ENCODE assay signal across 12 cellular contexts in genomic region chr3:102979682-102980378, GRCh38.
DNase-seq lines count a peak whose midpoint lies in the region; ATAC-seq, FAIRE-seq and TF ChIP-seq lines count a peak whose summit lies in the region.
"Had no signal": no experiment of that assay in that cellular context is flagged by ENCODE, and none has a peak within 500 bp of the region (broad histone marks: within the 10 kb centered on the region; RNA-seq: fewer than 3 reads in every experiment).

No MANE protein-coding gene starts in this region.

- H3K36me3 Mint-ChIP-seq in CD4-positive, alpha-beta memory T cell = no peaks in the 10 kb centered on the region
- H3K36me3 Mint-ChIP-seq: natural killer cell treated with Interleukin-12 subunit alpha and Interleukin-12 subunit beta and Interleukin-15 and Interleukin-18, amount 100 ng/mL, for 72 hours had no signal

- H3K9ac ChIP-seq in HepG2 (ENCODE audit: insufficient read depth, low read depth, low read length) (no peak overlapping the region), endothelial cell of umbilical vein (replicated peaks; ENCODE audit: extremely low read depth, insufficient read depth, low read length) (no peak overlapping the region), muscle layer of colon (ENCODE audit: low read length) (no peak overlapping the region)

- TF ChIP-seq EP300 in HepG2 (IDR thresholded peaks at IDR 0.05; ENCODE audit: low read depth in 2 of 2, low read length in 2 of 2) (no peak), HepG2 (CRISPR knock-in tag; IDR thresholded peaks at IDR 0.05; ENCODE audit: borderline replicate concordance) (no peak)

- H3K27ac Mint-ChIP-seq in CD4-positive, alpha-beta memory T cell = no peak overlapping the region
- H3K27ac Mint-ChIP-seq: natural killer cell treated with Interleukin-12 subunit alpha and Interleukin-12 subunit beta and Interleukin-15 and Interleukin-18, amount 100 ng/mL, for 72 hours had no signal

- H3K36me3 ChIP-seq in right lobe of liver (no peaks in the 10 kb centered on the region), HepG2 (replicated peaks in 1 of 2; ENCODE audit: control insufficient read depth in 1 of 2, insufficient read depth in 2 of 2, low read length in 2 of 2) (no peaks in the 10 kb centered on the region), endothelial cell of umbilical vein (ENCODE audit: control insufficient read depth in 2 of 2, extremely low read depth in 1 of 2, insufficient read depth in 2 of 2, low read length in 2 of 2) (no peaks in the 10 kb centered on the region), muscle layer of colon (ENCODE audit: insufficient read depth, low read length) (no peaks in the 10 kb centered on the region)
- no peaks in the 10 kb centered on the region for H3K36me3 ChIP-seq in CD4-positive, alpha-beta memory T cell (ENCODE audit: insufficient read depth, low read length)

- in situ Hi-C loops in HepG2 (cut with HindIII; ENCODE audit: extremely low pct_ligation_motif_present, low pct_unique_long_range_greater_than_20kb) = no loop called here

- CTCF ChIA-PET in HepG2 (lab: Yijun Ruan, JAX; ENCODE audit: low intra/inter-chr PET ratio, low total read pairs) (no interaction called here), endothelial cell of umbilical vein (lab: Charles Lee) (no interaction called here)
- CTCF ChIA-PET in CD4-positive, alpha-beta memory T cell (lab: Charles Lee; ENCODE audit: partially characterized antibody) = no interaction called here

- H3K79me2 ChIP-seq in HepG2 (ENCODE audit: insufficient read depth, low read length) (no peaks in the 10 kb centered on the region), endothelial cell of umbilical vein (ENCODE audit: control insufficient read depth, insufficient read depth, low read length) (no peaks in the 10 kb centered on the region)

- H3K4me2 ChIP-seq in HepG2 (ENCODE audit: low read depth, low read length) (no peak overlapping the region), endothelial cell of umbilical vein (ENCODE audit: insufficient read depth, low read length) (no peak overlapping the region)

- no peaks in the 10 kb centered on the region for H4K20me1 ChIP-seq in HepG2 (ENCODE audit: insufficient read depth, low read length)
- no peaks in the 10 kb centered on the region for H4K20me1 ChIP-seq in endothelial cell of umbilical vein (replicated peaks; ENCODE audit: control insufficient read depth, extremely low read depth, insufficient read depth, low read length)

- H3K9me3 ChIP-seq in right lobe of liver (no peaks in the 10 kb centered on the region), HepG2 (ENCODE audit: low read length) (peaks cover 39% of the 10 kb centered on the region), endothelial cell of umbilical vein (replicated peaks; ENCODE audit: control insufficient read depth, insufficient read depth, low read length) (peaks cover 2% of the 10 kb centered on the region), muscle layer of colon (ENCODE audit: low read length) (no peaks in the 10 kb centered on the region)
- H3K9me3 ChIP-seq in CD4-positive, alpha-beta memory T cell (ENCODE audit: control insufficient read depth in 1 of 2, low read length in 2 of 2) = no peaks in the 10 kb centered on the region

- no peak overlapping the region for H3K27ac ChIP-seq in right lobe of liver
- H3K27ac ChIP-seq in HepG2 (ENCODE audit: extremely low read length, insufficient read depth, low read length) = no peak overlapping the region
- H3K27ac ChIP-seq in endothelial cell of umbilical vein (ENCODE audit: insufficient read depth, low read depth, low read length) = no peak overlapping the region
- H3K27ac ChIP-seq in muscle layer of colon (ENCODE audit: low read depth, low read length) = peak overlapping the region; percentile 47
- H3K27ac ChIP-seq in CD4-positive, alpha-beta memory T cell (ENCODE audit: low read depth, low read length) = no peak overlapping the region
- H3K27ac ChIP-seq: 22Rv1 had no signal

- dilution Hi-C loops in endothelial cell of umbilical vein (cut with MboI; ENCODE audit: extremely low pct_ligation_motif_present, low sequenced_read_pairs) = no loop called here

- peak overlapping the region in 1 of 8 donors; percentile 20 for H3K4me3 Mint-ChIP-seq in CD4-positive, alpha-beta memory T cell
- H3K4me3 Mint-ChIP-seq: natural killer cell treated with Interleukin-12 subunit alpha and Interleukin-12 subunit beta and Interleukin-15 and Interleukin-18, amount 100 ng/mL, for 72 hours had no signal

- H3K27me3 Mint-ChIP-seq in CD4-positive, alpha-beta memory T cell = no peaks in the 10 kb centered on the region
- H3K27me3 Mint-ChIP-seq: natural killer cell treated with Interleukin-12 subunit alpha and Interleukin-12 subunit beta and Interleukin-15 and Interleukin-18, amount 100 ng/mL, for 72 hours had no signal

- no peaks in the 10 kb centered on the region for H3K9me1 ChIP-seq in endothelial cell of umbilical vein (replicated peaks; ENCODE audit: control insufficient read depth, extremely low read depth, insufficient read depth, low read length)

- intact Hi-C loops in right lobe of liver (cut with DNase I) (no loop called here), HepG2 (cut with micrococcal nuclease; ENCODE audit: unreplicated experiment) (no loop called here), endothelial cell of umbilical vein (cut with micrococcal nuclease) (no loop called here)
- intact Hi-C loops in CD4-positive, alpha-beta memory T cell (cut with micrococcal nuclease) = no loop called here

- TF ChIP-seq CTCF in right lobe of liver (IDR thresholded peaks at IDR 0.05) = no peak
- no peak for TF ChIP-seq CTCF in HepG2 (CRISPR knock-in tag; IDR thresholded peaks at IDR 0.05)
- TF ChIP-seq CTCF in endothelial cell of umbilical vein (IDR thresholded peaks at IDR 0.05; ENCODE audit: extremely low read depth in 1 of 2, insufficient read depth in 1 of 2, low read depth in 1 of 2, low read length in 2 of 2) = no peak

- DNase-seq in right lobe of liver (peak in 1 of 3 donors; percentile 40), HepG2 (ENCODE audit: low spot score) (no peak), endothelial cell of umbilical vein (ENCODE audit: low read depth, low spot score) (peak; percentile 46), T-helper 2 cell (no peak), NCI-H1694 treated with DMSO at 0.1 percent for 48 hours (lab: John Stamatoyannopoulos, UW) (no peak)
- DNase-seq in CD4-positive, alpha-beta memory T cell = no peak
- DNase-seq in activated CD4-positive, alpha-beta T cell treated with anti-CD3 and anti-CD28 coated beads, Interleukin-2, amount 50 U/mL, for 4 hours = no peak
- DNase-seq: dermis blood vessel endothelial cell, NCI-H526 had no signal

- H2AFZ ChIP-seq in HepG2 (ENCODE audit: low read length) (no peak overlapping the region), endothelial cell of umbilical vein (ENCODE audit: low read depth, low read length) (no peak overlapping the region)

- H3K4me3 ChIP-seq in right lobe of liver = no peak overlapping the region
- no peak overlapping the region for H3K4me3 ChIP-seq in HepG2 (replicated peaks in 1 of 3; ENCODE audit: insufficient read depth in 1 of 3, low read depth in 2 of 3, low read length in 3 of 3)
- H3K4me3 ChIP-seq in endothelial cell of umbilical vein (replicated peaks in 1 of 3; ENCODE audit: insufficient read depth in 1 of 3, low read depth in 1 of 3, low read length in 3 of 3) = no peak overlapping the region
- H3K4me3 ChIP-seq in muscle layer of colon (ENCODE audit: low read depth in 1 of 2, low read length in 2 of 2) = peak overlapping the region in 1 of 2 donors; percentile 39
- H3K4me3 ChIP-seq in CD4-positive, alpha-beta memory T cell (ENCODE audit: low read length in 2 of 2) = no peak overlapping the region

- WGBS in right lobe of liver (ENCODE audit: insufficient coverage, low coverage, low lambda C conversion rate, missing lambda C conversion rate) = 38% methylated on average over 3 of the region's 4 CpGs
- WGBS in HepG2 (ENCODE audit: low lambda C conversion rate) = 4% methylated on average over 3 of the region's 4 CpGs

- H3K4me1 ChIP-seq in right lobe of liver (no peaks in the 10 kb centered on the region), HepG2 (ENCODE audit: insufficient read depth, low read length) (no peaks in the 10 kb centered on the region), endothelial cell of umbilical vein (ENCODE audit: control insufficient read depth, extremely low read depth, insufficient read depth, low read length) (no peaks in the 10 kb centered on the region), muscle layer of colon (ENCODE audit: insufficient read depth, low read length) (peaks cover 28% of the 10 kb centered on the region)
- H3K4me1 ChIP-seq in CD4-positive, alpha-beta memory T cell (ENCODE audit: insufficient read depth, low read length) = no peaks in the 10 kb centered on the region

- TF ChIP-seq RAD21 in HepG2 (CRISPR knock-in tag; IDR thresholded peaks at IDR 0.05) = no peak

- no peak for TF ChIP-seq POLR2A in right lobe of liver (IDR thresholded peaks at IDR 0.05)
- no peak for TF ChIP-seq POLR2A in HepG2 (IDR thresholded peaks at IDR 0.05; ENCODE audit: insufficient read depth in 1 of 2, low read depth in 2 of 2, low read length in 2 of 2)
- TF ChIP-seq POLR2A in endothelial cell of umbilical vein (IDR thresholded peaks at IDR 0.05; ENCODE audit: low read depth, low read length) = no peak

- FAIRE-seq in HepG2 (lab: Jason Lieb, UNC) = no peak
- no peak for FAIRE-seq in endothelial cell of umbilical vein (lab: Jason Lieb, UNC)

- POLR2A ChIA-PET in HepG2 (lab: Yijun Ruan, JAX) (no interaction called here), endothelial cell of umbilical vein (lab: Charles Lee) (no interaction called here)
- POLR2A ChIA-PET in CD4-positive, alpha-beta memory T cell (lab: Charles Lee; ENCODE audit: partially characterized antibody) = no interaction called here

- H3K27me3 ChIP-seq in right lobe of liver (no peaks in the 10 kb centered on the region), HepG2 (ENCODE audit: control insufficient read depth in 1 of 2, insufficient read depth in 2 of 2, low read length in 2 of 2) (no peaks in the 10 kb centered on the region), endothelial cell of umbilical vein (ENCODE audit: control insufficient read depth in 2 of 2, insufficient read depth in 2 of 2, low read length in 2 of 2) (no peaks in the 10 kb centered on the region), muscle layer of colon (ENCODE audit: control insufficient read depth in 1 of 2, insufficient read depth in 2 of 2, low read length in 2 of 2) (no peaks in the 10 kb centered on the region)
- no peaks in the 10 kb centered on the region for H3K27me3 ChIP-seq in CD4-positive, alpha-beta memory T cell (ENCODE audit: insufficient read depth, low read length)

- BruUV-seq in HepG2 (replicated peaks; lab: Mats Ljungman, UMichigan) = no TSS peak
- BruUV-seq in endothelial cell of umbilical vein (replicated peaks; lab: Mats Ljungman, UMichigan) = no TSS peak

- ATAC-seq in right lobe of liver (peak; percentile 28 to 91 (median 48)), HepG2 (no peak)
- ATAC-seq: natural killer cell treated with Interleukin-12 subunit alpha and Interleukin-12 subunit beta and Interleukin-15 and Interleukin-18, amount 100 ng/mL, for 72 hours had no signal

- no peaks in the 10 kb centered on the region for H3K4me1 Mint-ChIP-seq in CD4-positive, alpha-beta memory T cell

- peaks cover 0 to 4% (median 0%) of the 10 kb centered on the region in 8 donors for H3K9me3 Mint-ChIP-seq in CD4-positive, alpha-beta memory T cell

TF ChIP-seq in HepG2, 621 proteins besides CTCF, POLR2A, EP300 and RAD21 (continues in another document):
- no peak for TF ChIP-seq MED8 (CRISPR knock-in tag; IDR thresholded peaks at IDR 0.05; ENCODE audit: insufficient replicate concordance)
